Comparison of ENCODE assay signal across 35 cellular contexts in genomic region chr19:18862976-18863842, GRCh38. TPM values are rescaled to one million over a fixed set of nuclear protein-coding genes. Genes with fewer than 3 reads are reported as not detected.
"Had no signal": no experiment of that assay in that cellular context is flagged by ENCODE, and none has a peak within 500 bp of the region (broad histone marks: within the 10 kb centered on the region; RNA-seq: fewer than 3 reads in every experiment).

No MANE protein-coding gene starts in this region.

- H3K4me3 Mint-ChIP-seq: activated CD4-positive, alpha-beta memory T cell treated with anti-CD3 and anti-CD28 coated beads, Interleukin-2, amount 10 ng/mL, durations not matched to agents 7 days and 5 days; activated CD8-positive, alpha-beta memory T cell treated with anti-CD3 and anti-CD28 coated beads, Interleukin-2, amount 10 ng/mL, durations not matched to agents 7 days and 5 days; activated naive CD8-positive, alpha-beta T cell treated with anti-CD3 and anti-CD28 coated beads for 36 hours; activated T-cell treated with anti-CD3 and anti-CD28 coated beads, Interleukin-2, amount 50 U/mL, for 72 hours; activated T-helper 17 cell treated with anti-CD3 and anti-CD28 coated beads, Interleukin-2, amount 50 U/mL, for 72 hours had no signal

- H3K27ac Mint-ChIP-seq: activated CD4-positive, alpha-beta memory T cell treated with anti-CD3 and anti-CD28 coated beads, Interleukin-2, amount 10 ng/mL, durations not matched to agents 7 days and 5 days; activated CD8-positive, alpha-beta memory T cell treated with anti-CD3 and anti-CD28 coated beads, Interleukin-2, amount 10 ng/mL, durations not matched to agents 7 days and 5 days; activated naive CD8-positive, alpha-beta T cell treated with anti-CD3 and anti-CD28 coated beads for 36 hours; activated T-cell treated with anti-CD3 and anti-CD28 coated beads, Interleukin-2, amount 50 U/mL, for 72 hours; activated T-helper 17 cell treated with anti-CD3 and anti-CD28 coated beads, Interleukin-2, amount 50 U/mL, for 72 hours had no signal

- H3K27me3 ChIP-seq: ascending aorta, Peyer's patch, SJCRH30 had no signal

- H3K9me3 ChIP-seq: ascending aorta, Peyer's patch, SJCRH30 had no signal

- ATAC-seq: activated CD8-positive, alpha-beta memory T cell treated with anti-CD3 and anti-CD28 coated beads, Interleukin-2, amount 10 ng/mL, durations not matched to agents 7 days and 5 days; activated T-cell treated with anti-CD3 and anti-CD28 coated beads, Interleukin-2, amount 50 U/mL, for 72 hours; activated T-helper 17 cell treated with anti-CD3 and anti-CD28 coated beads, Interleukin-2, amount 50 U/mL, for 72 hours; PC-3 had no signal

- DNase-seq: activated CD4-positive, alpha-beta memory T cell treated with anti-CD3 and anti-CD28 coated beads, Interleukin-2, amount 10 ng/mL, durations not matched to agents 7 days and 5 days; activated CD4-positive, alpha-beta T cell treated with anti-CD3 and anti-CD28 coated beads for 1 hour; activated CD4-positive, alpha-beta T cell treated with anti-CD3 and anti-CD28 coated beads for 48 hours; activated CD4-positive, CD25-positive, alpha-beta regulatory T cell; activated CD8-positive, alpha-beta memory T cell treated with anti-CD3 and anti-CD28 coated beads for 24 hours; activated CD8-positive, alpha-beta memory T cell treated with anti-CD3 and anti-CD28 coated beads, Interleukin-2, amount 10 ng/mL, durations not matched to agents 7 days and 5 days; activated CD8-positive, alpha-beta memory T cell treated with anti-CD3 and anti-CD28 coated beads, Interleukin-2, amount 50 U/mL, for 48 hours; activated effector memory CD4-positive, alpha-beta T cell treated with anti-CD3 and anti-CD28 coated beads, Interleukin-2, amount 50 U/mL, for 16 hours; activated naive CD4-positive, alpha-beta T cell; activated naive CD4-positive, alpha-beta T cell treated with anti-CD3 and anti-CD28 coated beads, Interleukin-2, amount 50 U/mL, for 16 hours; activated naive CD8-positive, alpha-beta T cell treated with anti-CD3 and anti-CD28 coated beads for 36 hours; activated T-cell treated with anti-CD3 and anti-CD28 coated beads, Interleukin-2, amount 50 U/mL, for 72 hours; caudate nucleus; cerebellar nuclear complex; Karpas-422; NCI-H1048; NCI-H1105 treated with DMSO at 0.1 percent for 48 hours; NCI-H1436; NCI-H1694 treated with DMSO at 0.1 percent for 48 hours; NCI-H2029; NCI-H345; NCI-H524 treated with DMSO at 0.1 percent for 48 hours; PC-3; Peyer's patch; Right ventricle myocardium superior; RPMI8226; SJCRH30; T1000; WERI-Rb-1 had no signal

- H3K4me3 ChIP-seq: ascending aorta, Peyer's patch, SJCRH30, SK-N-MC had no signal

- H3K27ac ChIP-seq: ascending aorta, Peyer's patch, SJCRH30, SK-N-MC, WERI-Rb-1 had no signal

- H3K4me1 Mint-ChIP-seq: activated naive CD8-positive, alpha-beta T cell treated with anti-CD3 and anti-CD28 coated beads for 36 hours; activated T-helper 17 cell treated with anti-CD3 and anti-CD28 coated beads, Interleukin-2, amount 50 U/mL, for 72 hours had no signal

- H3K4me1 ChIP-seq: ascending aorta, Peyer's patch, SJCRH30 had no signal

- H3K27me3 Mint-ChIP-seq: activated CD4-positive, alpha-beta memory T cell treated with anti-CD3 and anti-CD28 coated beads, Interleukin-2, amount 10 ng/mL, durations not matched to agents 7 days and 5 days; activated CD8-positive, alpha-beta memory T cell treated with anti-CD3 and anti-CD28 coated beads, Interleukin-2, amount 10 ng/mL, durations not matched to agents 7 days and 5 days; activated naive CD8-positive, alpha-beta T cell treated with anti-CD3 and anti-CD28 coated beads for 36 hours; activated T-helper 17 cell treated with anti-CD3 and anti-CD28 coated beads, Interleukin-2, amount 50 U/mL, for 72 hours had no signal

- H3K9me3 Mint-ChIP-seq: activated CD4-positive, alpha-beta memory T cell treated with anti-CD3 and anti-CD28 coated beads, Interleukin-2, amount 10 ng/mL, durations not matched to agents 7 days and 5 days; activated naive CD8-positive, alpha-beta T cell treated with anti-CD3 and anti-CD28 coated beads for 36 hours; activated T-cell treated with anti-CD3 and anti-CD28 coated beads, Interleukin-2, amount 50 U/mL, for 72 hours; activated T-helper 17 cell treated with anti-CD3 and anti-CD28 coated beads, Interleukin-2, amount 50 U/mL, for 72 hours had no signal

RNA-seq across cellular contexts. Expression of gene CERS1, which starts 32.7 kb away (rescaled TPM):
- total RNA-seq: activated CD4-positive, alpha-beta memory T cell treated with anti-CD3 and anti-CD28 coated beads, Interleukin-2, amount 10 ng/mL, durations not matched to agents 7 days and 5 days; activated CD8-positive, alpha-beta memory T cell treated with anti-CD3 and anti-CD28 coated beads, Interleukin-2, amount 10 ng/mL, durations not matched to agents 7 days and 5 days; activated T-cell treated with anti-CD3 and anti-CD28 coated beads, Interleukin-2, amount 50 U/mL, for 72 hours; activated T-helper 17 cell treated with anti-CD3 and anti-CD28 coated beads, Interleukin-2, amount 50 U/mL, for 72 hours; ascending aorta; MCF 10A; Peyer's patch; T-helper 1 cell treated with Interleukin-12 subunit alpha and Interleukin-12 subunit beta and Interleukin-4 antibody, amounts not matched to agents 30 ng/mL and 1 ng/mL, for 36 hours; T-helper 2 cell treated with Interferon-gamma antibody and Interleukin-4, amounts not matched to agents 100 ng/mL and 5 ng/mL, for 36 hours had no signal
